In genomic region chr20:10701607-10702006, GRCh38 we compare ENCODE assay signal across 22 cellular contexts. TPM values are rescaled to one million over a fixed set of nuclear protein-coding genes. Genes with fewer than 3 reads are reported as not detected.
DNase-seq lines count a peak whose midpoint lies in the region; ATAC-seq, FAIRE-seq and TF ChIP-seq lines count a peak whose summit lies in the region.
"Had no signal": no experiment of that assay in that cellular context is flagged by ENCODE, and none has a peak within 500 bp of the region (broad histone marks: within the 10 kb centered on the region; RNA-seq: fewer than 3 reads in every experiment).

No MANE protein-coding gene starts in this region.

- H3K4me3 Mint-ChIP-seq in endothelial cell (ENCODE audit: unreplicated experiment) (no peak overlapping the region), type B pancreatic cell (no peak overlapping the region)
- H3K4me3 Mint-ChIP-seq: CD8-positive, alpha-beta memory T cell had no signal

- H3K27ac Mint-ChIP-seq in endothelial cell (ENCODE audit: unreplicated experiment) (no peak overlapping the region), type B pancreatic cell (no peak overlapping the region)
- H3K27ac Mint-ChIP-seq: CD8-positive, alpha-beta memory T cell had no signal

- 87 to 94% (median 88%) methylated on average over 1 of the region's 1 CpG for WGBS in small intestine, 3 donors

- peaks cover 9% of the 10 kb centered on the region for H3K4me1 ChIP-seq in RWPE2 (ENCODE audit: insufficient read depth, poor library complexity, severe bottlenecking)
- peaks cover 0 to 4% of the 10 kb centered on the region in 2 donors for H3K4me1 ChIP-seq in small intestine (ENCODE audit: control insufficient read depth in 2 of 2, insufficient read depth in 1 of 2, low read depth in 1 of 2, low read length in 1 of 2)

- no peak overlapping the region for H3K27ac ChIP-seq in RWPE2 (ENCODE audit: poor library complexity, severe bottlenecking)
- no peak overlapping the region for H3K27ac ChIP-seq in small intestine (ENCODE audit: low read depth in 1 of 2, low read length in 1 of 2)
- H3K27ac ChIP-seq: C4-2B, KMS-11 had no signal

- TF ChIP-seq CTCF in RWPE2 (IDR thresholded peaks at IDR 0.05; ENCODE audit: poor library complexity, severe bottlenecking) (peak; percentile 2), endothelial cell (IDR thresholded peaks at IDR 0.05; ENCODE audit: unreplicated experiment) (peak; percentile 47), type B pancreatic cell (conservative IDR thresholded peaks at IDR 0.05) (peak; percentile 60)

- H3K36me3 Mint-ChIP-seq in endothelial cell (ENCODE audit: low read depth, unreplicated experiment) (peaks cover 3% of the 10 kb centered on the region), type B pancreatic cell (peaks cover 4% of the 10 kb centered on the region)
- H3K36me3 Mint-ChIP-seq: CD8-positive, alpha-beta memory T cell had no signal

- no peak for ATAC-seq in RWPE2 (ENCODE audit: low read depth)
- ATAC-seq: GM12878, Right ventricle myocardium inferior had no signal

- no peaks in the 10 kb centered on the region for H3K36me3 ChIP-seq in RWPE2 (ENCODE audit: low read depth)
- H3K36me3 ChIP-seq in small intestine (ENCODE audit: control insufficient read depth in 2 of 2, insufficient read depth in 2 of 2, low read length in 2 of 2): no peaks in the 10 kb centered on the region

- no peaks in the 10 kb centered on the region for H3K9me3 Mint-ChIP-seq in endothelial cell (ENCODE audit: unreplicated experiment)
- peaks cover 10% of the 10 kb centered on the region for H3K9me3 Mint-ChIP-seq in type B pancreatic cell

- H3K27me3 Mint-ChIP-seq in endothelial cell (ENCODE audit: unreplicated experiment): peaks cover 1% of the 10 kb centered on the region
- H3K27me3 Mint-ChIP-seq in type B pancreatic cell: peaks cover 4% of the 10 kb centered on the region

- H3K4me1 Mint-ChIP-seq in endothelial cell (ENCODE audit: unreplicated experiment): peaks cover 7% of the 10 kb centered on the region
- no peaks in the 10 kb centered on the region for H3K4me1 Mint-ChIP-seq in type B pancreatic cell (ENCODE audit: unreplicated experiment)
- H3K4me1 Mint-ChIP-seq: CD8-positive, alpha-beta memory T cell had no signal

- no peaks in the 10 kb centered on the region for H3K9me3 ChIP-seq in RWPE2 (ENCODE audit: severe bottlenecking)
- H3K9me3 ChIP-seq in small intestine (ENCODE audit: control insufficient read depth, low read depth): no peaks in the 10 kb centered on the region

- H3K27me3 ChIP-seq in RWPE2 (ENCODE audit: insufficient read depth, poor library complexity, severe bottlenecking): no peaks in the 10 kb centered on the region
- no peaks in the 10 kb centered on the region for H3K27me3 ChIP-seq in small intestine (ENCODE audit: control insufficient read depth in 2 of 2, insufficient read depth in 2 of 2, low read length in 2 of 2)

- DNase-seq in NCI-H82 (lab: John Stamatoyannopoulos, UW): peak; percentile 20
- no peak for DNase-seq in NCI-H82 treated with DMSO at 0.1 percent for 48 hours (lab: John Stamatoyannopoulos, UW; ENCODE audit: unreplicated experiment)
- no peak for DNase-seq in RWPE2 (ENCODE audit: low spot score)
- no peak for DNase-seq in endothelial cell (ENCODE audit: low spot score)
- no peak for DNase-seq in type B pancreatic cell (ENCODE audit: extremely low spot score, unreplicated experiment)
- no peak for DNase-seq in putamen (ENCODE audit: low spot score)
- no peak for DNase-seq in small intestine
- DNase-seq: CD8-positive, alpha-beta memory T cell; DND-41; H7; IMR-90; NCI-H1105; NCI-H2029 treated with DMSO at 0.1 percent for 48 hours; NCI-H226; NCI-H510A treated with DMSO at 0.1 percent for 48 hours; NCI-H748 treated with DMSO at 0.1 percent for 48 hours had no signal

- no peak overlapping the region for H3K4me3 ChIP-seq in RWPE2 (ENCODE audit: severe bottlenecking)
- no peak overlapping the region for H3K4me3 ChIP-seq in small intestine (ENCODE audit: low read depth in 1 of 2, low read length in 2 of 2)
- H3K4me3 ChIP-seq: GM12878 had no signal

- no peak for FAIRE-seq in small intestine (lab: Jason Lieb, UNC)
- FAIRE-seq: GM12878, HTR-8/SVneo, RCC 7860 had no signal

RNA-seq across cellular contexts. Expression of gene JAG1, which starts 27.8 kb away (rescaled TPM):
- 172 TPM for total RNA-seq in endothelial cell (ENCODE audit: unreplicated experiment)
- 31.9 and 58.4 TPM in 2 replicates for total RNA-seq in type B pancreatic cell (ENCODE audit: low replicate concordance)
- polyA plus RNA-seq in small intestine: 10 to 100 TPM in 2 of 3 donors, 1 to 10 TPM in 1; 6.3 to 18.7 (median 12.7) TPM

Comparison
In these comparisons a context has a peak if more than half of its experiments do, and no peak if none do; other contexts are left out.
1. CTCF ChIP-seq: peak in every context shown above with its lines; median percentile 60 in type B pancreatic cell; 47 in endothelial cell; 2 in RWPE2.